In genomic region chr20:24458441-24458840, GRCh38 we compare ENCODE assay signal across 29 cellular contexts. TPM values are rescaled to one million over a fixed set of nuclear protein-coding genes. Genes with fewer than 3 reads are reported as not detected.
"Had no signal": no experiment of that assay in that cellular context is flagged by ENCODE, and none has a peak within 500 bp of the region (broad histone marks: within the 10 kb centered on the region; RNA-seq: fewer than 3 reads in every experiment).

No MANE protein-coding gene starts in this region.

- H3K9me3 Mint-ChIP-seq: activated CD4-positive, alpha-beta memory T cell treated with anti-CD3 and anti-CD28 coated beads for 36 hours; activated CD4-positive, alpha-beta T cell treated with anti-CD3 and anti-CD28 coated beads, Interleukin-2, amount 10 ng/mL, durations not matched to agents 24 days and 14 days; activated T-cell treated with anti-CD3 and anti-CD28 coated beads, Interleukin-2, amount 50 U/mL, for 24 hours; dendritic cell treated with granulocyte-macrophage colony-stimulating factor and Interleukin-4, amounts not matched to agents 40 ng/mL and 50 ng/mL, for 4 days; endodermal cell; mesothelial cell of epicardium; naive B cell; nephron progenitor cell had no signal

- H3K4me3 ChIP-seq: esophagus muscularis mucosa, ovary, prostate gland, spleen, testis, transverse colon had no signal

- H3K9me3 ChIP-seq: esophagus muscularis mucosa, ovary, prostate gland, spleen, testis, transverse colon had no signal

- H3K36me3 ChIP-seq: brain microvascular endothelial cell, esophagus muscularis mucosa, ovary, prostate gland, spleen, transverse colon, WERI-Rb-1 had no signal

- FAIRE-seq: astrocyte, islet of Langerhans had no signal

- H3K4me1 ChIP-seq: esophagus muscularis mucosa, foreskin keratinocyte, prostate gland, spleen, testis, transverse colon had no signal

- H3K27me3 ChIP-seq: brain microvascular endothelial cell, foreskin keratinocyte, ovary, testis had no signal

- H3K27ac Mint-ChIP-seq: activated CD4-positive, alpha-beta memory T cell treated with anti-CD3 and anti-CD28 coated beads for 36 hours; activated CD4-positive, alpha-beta T cell treated with anti-CD3 and anti-CD28 coated beads, Interleukin-2, amount 10 ng/mL, durations not matched to agents 24 days and 14 days; activated T-cell treated with anti-CD3 and anti-CD28 coated beads, Interleukin-2, amount 50 U/mL, for 24 hours; dendritic cell treated with granulocyte-macrophage colony-stimulating factor and Interleukin-4, amounts not matched to agents 40 ng/mL and 50 ng/mL, for 4 days; endodermal cell; mesothelial cell of epicardium; naive B cell; nephron progenitor cell; T-helper 17 cell had no signal

- DNase-seq: activated CD4-positive, alpha-beta memory T cell treated with anti-CD3 and anti-CD28 coated beads for 36 hours; activated CD4-positive, alpha-beta T cell treated with anti-CD3 and anti-CD28 coated beads, Interleukin-2, amount 10 ng/mL, durations not matched to agents 24 days and 14 days; activated CD8-positive, alpha-beta memory T cell treated with anti-CD3 and anti-CD28 coated beads, Interleukin-2, amount 50 U/mL, for 48 hours; activated gamma-delta T cell treated with Interleukin-2 at 50 U/mL for 16 hours; activated naive CD4-positive, alpha-beta T cell treated with anti-CD3 and anti-CD28 coated beads, Interleukin-2, amount 50 U/mL, for 16 hours; activated T-cell treated with anti-CD3 and anti-CD28 coated beads, Interleukin-2, amount 50 U/mL, for 24 hours; amniotic stem cell; brain microvascular endothelial cell; endodermal cell; foreskin keratinocyte; mammary epithelial cell; naive B cell; nephron progenitor cell; ovary; retina; spleen; stimulated activated CD4-positive, alpha-beta T cell treated with anti-CD3 and anti-CD28 coated beads, Interleukin-2, amount 100 ng/mL, for 48 hours; stimulated activated naive CD8-positive, alpha-beta T cell treated with anti-CD3 and anti-CD28 coated beads, Interleukin-15, Interleukin-2, amounts not matched to agents 100 U/mL and 50 U/mL, for 24 hours; T-helper 17 cell; T1000; testis; transverse colon; WERI-Rb-1 had no signal

- H3K27me3 Mint-ChIP-seq: activated T-cell treated with anti-CD3 and anti-CD28 coated beads, Interleukin-2, amount 50 U/mL, for 24 hours; dendritic cell treated with granulocyte-macrophage colony-stimulating factor and Interleukin-4, amounts not matched to agents 40 ng/mL and 50 ng/mL, for 4 days had no signal

- H3K27ac ChIP-seq: brain microvascular endothelial cell, esophagus muscularis mucosa, foreskin keratinocyte, ovary, prostate gland, spleen, testis, transverse colon, WERI-Rb-1 had no signal

- H3K4me3 Mint-ChIP-seq: activated CD4-positive, alpha-beta memory T cell treated with anti-CD3 and anti-CD28 coated beads for 36 hours; activated CD4-positive, alpha-beta T cell treated with anti-CD3 and anti-CD28 coated beads, Interleukin-2, amount 10 ng/mL, durations not matched to agents 24 days and 14 days; activated T-cell treated with anti-CD3 and anti-CD28 coated beads, Interleukin-2, amount 50 U/mL, for 24 hours; dendritic cell treated with granulocyte-macrophage colony-stimulating factor and Interleukin-4, amounts not matched to agents 40 ng/mL and 50 ng/mL, for 4 days; endodermal cell; mesothelial cell of epicardium; naive B cell; nephron progenitor cell; T-helper 17 cell had no signal

- H3K4me1 Mint-ChIP-seq: mesothelial cell of epicardium, naive B cell, T-helper 17 cell had no signal

- H3K36me3 Mint-ChIP-seq: activated CD4-positive, alpha-beta memory T cell treated with anti-CD3 and anti-CD28 coated beads for 36 hours; mesothelial cell of epicardium; naive B cell had no signal

RNA-seq across cellular contexts. Expression of gene SYNDIG1, which starts 11.0 kb away (rescaled TPM):
- total RNA-seq: activated CD4-positive, alpha-beta memory T cell treated with anti-CD3 and anti-CD28 coated beads for 36 hours; activated CD4-positive, alpha-beta T cell treated with anti-CD3 and anti-CD28 coated beads, Interleukin-2, amount 10 ng/mL, durations not matched to agents 24 days and 14 days; esophagus muscularis mucosa; foreskin keratinocyte; T-helper 17 cell had no signal
- polyA plus RNA-seq: foreskin keratinocyte had no signal
